Comparison of ENCODE assay signal across 7 cellular contexts in genomic region chr6:166101819-166102419, GRCh38.
"Had no signal": no experiment of that assay in that cellular context is flagged by ENCODE, and none has a peak within 500 bp of the region (broad histone marks: within the 10 kb centered on the region; RNA-seq: fewer than 3 reads in every experiment).

No MANE protein-coding gene starts in this region.

- ATAC-seq: HepG2 had no signal

- H3K27ac ChIP-seq: HL-60, KMS-11 had no signal

- H3K4me2 ChIP-seq: KMS-11 had no signal

- H3K9ac ChIP-seq: KMS-11 had no signal

- FAIRE-seq: HepG2, HTR-8/SVneo had no signal

- DNase-seq: IMR-90, KBM-7, KG1 had no signal
